Comparison of ENCODE assay signal across 8 cellular contexts in the genomic region with DNA sequence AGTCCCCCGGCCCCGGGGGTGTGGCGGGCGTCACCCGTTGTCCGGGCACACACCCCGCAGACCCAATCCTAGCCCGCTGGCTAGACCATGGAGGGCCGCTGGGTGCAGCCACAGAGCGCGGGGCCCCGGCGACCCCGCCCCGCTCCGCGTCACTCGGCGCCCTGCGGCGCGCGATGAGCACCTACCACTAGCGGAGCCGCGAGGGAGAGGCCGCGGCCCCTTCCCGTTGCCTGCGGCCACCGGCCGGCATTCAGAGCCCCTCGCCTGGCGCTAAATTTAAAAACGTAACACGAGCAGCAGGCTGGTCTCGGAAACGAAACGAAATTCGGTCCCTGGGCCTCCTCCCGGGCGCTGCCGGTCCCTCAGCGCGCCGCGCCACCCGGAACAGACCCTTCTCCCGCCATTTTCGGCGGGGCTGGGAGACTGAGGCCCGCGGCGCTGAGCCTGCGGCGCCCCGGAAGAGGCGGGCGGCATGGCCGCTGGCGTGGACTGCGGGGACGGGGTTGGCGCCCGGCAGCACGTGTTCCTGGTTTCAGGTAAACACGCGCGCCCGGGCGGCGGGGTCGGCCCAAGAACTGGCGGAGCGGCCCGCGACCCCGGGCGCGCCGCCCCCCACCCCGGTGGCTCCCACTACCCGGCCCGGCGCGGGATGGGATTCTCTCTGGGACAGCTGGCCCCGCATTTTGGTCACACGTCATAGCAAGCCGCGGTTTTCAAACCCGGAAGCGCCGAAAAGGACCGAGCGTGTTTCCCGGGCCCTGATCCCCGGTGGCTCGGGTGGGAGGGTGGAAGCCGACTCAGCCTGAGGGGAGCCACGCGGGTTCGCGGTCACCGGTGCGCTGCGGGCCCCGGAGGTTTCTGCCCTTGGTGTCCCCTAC. TPM values are rescaled to one million over a fixed set of nuclear protein-coding genes. Genes with fewer than 3 reads are reported as not detected.
DNase-seq lines count a peak whose midpoint lies in the region; ATAC-seq and TF ChIP-seq lines count a peak whose summit lies in the region.

A gene with protein sequence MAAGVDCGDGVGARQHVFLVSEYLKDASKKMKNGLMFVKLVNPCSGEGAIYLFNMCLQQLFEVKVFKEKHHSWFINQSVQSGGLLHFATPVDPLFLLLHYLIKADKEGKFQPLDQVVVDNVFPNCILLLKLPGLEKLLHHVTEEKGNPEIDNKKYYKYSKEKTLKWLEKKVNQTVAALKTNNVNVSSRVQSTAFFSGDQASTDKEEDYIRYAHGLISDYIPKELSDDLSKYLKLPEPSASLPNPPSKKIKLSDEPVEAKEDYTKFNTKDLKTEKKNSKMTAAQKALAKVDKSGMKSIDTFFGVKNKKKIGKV (plus strand): TSS at position 187 of the 878 bp plus-strand sequence. CDS start 286 bp downstream, at position 473.

- H3K4me3 Mint-ChIP-seq in neural crest cell = peak within 1 kb of the TSS; percentile 89

- H3K27me3 Mint-ChIP-seq in neural crest cell (ENCODE audit: low read depth) = no peaks in the 10 kb centered on the region

- H3K27ac ChIP-seq in RWPE1 = peak within 1 kb of the TSS; percentile 84

- H3K4me3 ChIP-seq in fibroblast of the aortic adventitia (ENCODE audit: low read depth, low read length) = peak within 1 kb of the TSS; percentile 82

- peak; percentile 65 for ATAC-seq in GM21515 (IDR thresholded peaks at IDR 0.05; ENCODE audit: unreplicated experiment)

- CTCF ChIA-PET in RWPE1 (lab: Yijun Ruan, JAX) = interaction anchor here (0.6 kb wide), 2 partner anchors 10 kb away, joined by 3 to 5 read pairs; no protein-coding TSS in a partner anchor

- no peaks in the 10 kb centered on the region for H3K9me3 Mint-ChIP-seq in neural crest cell

- H3K4me1 Mint-ChIP-seq in neural crest cell = peaks cover 24% of the 10 kb centered on the region

- DNase-seq in DMS53 (lab: John Stamatoyannopoulos, UW) = peak; percentile 92
- DNase-seq in HuH-7.5 (ENCODE audit: low spot score) = peak; percentile 71
- DNase-seq in RWPE1 (ENCODE audit: low spot score) = peak; percentile 51
- DNase-seq in activated T-helper 9 cell treated with anti-CD3 and anti-CD28 coated beads, Interleukin-2, amount 50 U/mL, for 16 hours (ENCODE audit: low read depth) = peak; percentile 61
- DNase-seq in fibroblast of the aortic adventitia (ENCODE audit: low read depth) = peak; percentile 50
- peak; percentile 50 for DNase-seq in neural crest cell (ENCODE audit: low read depth, low spot score)

- peak within 1 kb of the TSS; percentile 81 for H3K27ac Mint-ChIP-seq in neural crest cell (ENCODE audit: unreplicated experiment)

- POLR2A ChIA-PET in RWPE1 (lab: Yijun Ruan, JAX; ENCODE audit: low non-redundant PET) = interaction anchor here (0.5 kb wide), 1 partner anchor 871 kb away, joined by 7 read pairs; no protein-coding TSS in a partner anchor

- no peak for TF ChIP-seq CTCF in RWPE1 (conservative IDR thresholded peaks at IDR 0.05; ENCODE audit: low read depth)
- no peak for TF ChIP-seq CTCF in fibroblast of the aortic adventitia (IDR thresholded peaks at IDR 0.05; ENCODE audit: insufficient read depth, low read length)
- TF ChIP-seq CTCF in neural crest cell (conservative IDR thresholded peaks at IDR 0.05) = no peak
- no peak for TF ChIP-seq CTCF in subcutaneous adipose tissue (IDR thresholded peaks at IDR 0.05; ENCODE audit: low read depth)

- H3K36me3 Mint-ChIP-seq in neural crest cell (ENCODE audit: low read depth) = no peaks in the 10 kb centered on the region

RNA-seq across cellular contexts. Expression of the gene that starts here (rescaled TPM):
- 40.2 and 43.1 TPM in 2 replicates for total RNA-seq in fibroblast of the aortic adventitia (ENCODE audit: low replicate concordance)
- 53.2 and 55.2 TPM in 2 replicates for total RNA-seq in neural crest cell
- 10 to 100 TPM; 23.4 to 63.6 (median 39.0) TPM for total RNA-seq in subcutaneous adipose tissue

Comparison
In these comparisons a context has a peak if more than half of its experiments do, and no peak if none do; other contexts are left out.
1. Peak in every context shown above with its lines: DNase-seq, ATAC-seq, H3K4me3 ChIP-seq and H3K27ac ChIP-seq.